Comparison of ENCODE assay signal across 18 cellular contexts in the genomic region with DNA sequence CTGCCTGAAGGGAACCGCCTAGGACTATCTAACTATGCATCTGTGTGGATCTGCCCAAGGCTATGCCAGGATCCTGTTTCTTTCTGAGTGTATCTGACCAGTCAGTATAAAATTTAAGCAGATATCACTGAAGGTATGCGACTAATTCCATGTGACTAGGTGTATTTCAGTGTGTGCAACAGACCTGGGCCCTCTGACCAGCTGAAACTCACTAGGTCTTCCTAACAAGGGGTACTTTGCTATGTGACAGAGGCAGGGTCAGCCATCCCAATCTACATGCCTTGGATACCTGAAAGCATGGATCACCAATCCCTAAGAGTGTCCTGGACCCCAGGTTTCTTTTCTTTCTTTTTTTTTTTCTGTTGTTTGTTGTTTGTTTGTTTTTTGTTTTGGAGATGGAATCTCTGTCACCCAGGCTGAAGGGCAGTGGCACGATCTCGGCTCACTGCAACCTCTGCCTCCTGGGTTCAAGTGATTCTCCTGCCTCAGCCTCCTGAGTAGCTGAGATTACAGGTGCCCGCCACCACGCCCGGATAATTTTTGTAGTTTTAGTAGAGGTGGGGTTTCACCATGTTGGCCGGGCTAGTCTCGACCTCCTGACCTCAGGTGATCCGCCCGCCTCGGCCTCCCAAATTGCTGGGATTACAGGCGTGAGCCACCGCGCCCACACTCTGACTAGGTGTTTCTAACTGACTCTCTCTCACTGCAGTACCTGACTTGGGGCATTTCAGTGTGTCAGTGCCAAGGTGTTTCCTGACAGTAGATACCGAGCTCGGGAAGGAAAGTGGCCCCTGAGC. TPM values are rescaled to one million over a fixed set of nuclear protein-coding genes. Genes with fewer than 3 reads are reported as not detected.
DNase-seq lines count a peak whose midpoint lies in the region; ATAC-seq, FAIRE-seq and TF ChIP-seq lines count a peak whose summit lies in the region.
"Had no signal": no experiment of that assay in that cellular context is flagged by ENCODE, and none has a peak within 500 bp of the region (broad histone marks: within the 10 kb centered on the region; RNA-seq: fewer than 3 reads in every experiment).

No MANE protein-coding gene starts in this region.

- no peak for TF ChIP-seq POLR2A in endothelial cell of umbilical vein (IDR thresholded peaks at IDR 0.05; ENCODE audit: low read depth, low read length)

- peak overlapping the region in 1 of 2 donors; percentile 26 for H3K4me3 Mint-ChIP-seq in stimulated activated naive CD8-positive, alpha-beta T cell treated with anti-CD3 and anti-CD28 coated beads, Interleukin-15, amount 100 ng/mL, for 72 hours
- H3K4me3 Mint-ChIP-seq: CD4-positive, alpha-beta T cell had no signal

- no peaks in the 10 kb centered on the region for H3K9me1 ChIP-seq in endothelial cell of umbilical vein (replicated peaks; ENCODE audit: control insufficient read depth, extremely low read depth, insufficient read depth, low read length)

- no peaks in the 10 kb centered on the region for H3K79me1 ChIP-seq in neuronal stem cell (ENCODE audit: low read depth, low read length)

- no peaks in the 10 kb centered on the region for H4K20me1 ChIP-seq in endothelial cell of umbilical vein (replicated peaks; ENCODE audit: control insufficient read depth, extremely low read depth, insufficient read depth, low read length)

- no CpG with 5 or more reads among the region's 17 CpGs for WGBS in neuronal stem cell (ENCODE audit: extremely low coverage in 2 of 2, insufficient read length in 2 of 2, insufficient replicate concordance in 1 of 2), 2 donors
- 80 to 81% methylated on average over 17 of the region's 17 CpGs for WGBS in aorta, 2 donors

- H2AK5ac ChIP-seq in neuronal stem cell (ENCODE audit: low read depth, low read length) = no peak overlapping the region

- H3K4me1 ChIP-seq in endothelial cell of umbilical vein (ENCODE audit: control insufficient read depth, extremely low read depth, insufficient read depth, low read length) (no peaks in the 10 kb centered on the region), neuronal stem cell (ENCODE audit: control insufficient read depth in 2 of 2, insufficient read depth in 1 of 2, low read depth in 1 of 2, low read length in 2 of 2) (no peaks in the 10 kb centered on the region), aorta (ENCODE audit: control insufficient read depth in 1 of 2, insufficient read depth in 2 of 2, low read length in 2 of 2) (no peaks in the 10 kb centered on the region)

- peak; percentile 56 for FAIRE-seq in endothelial cell of umbilical vein (lab: Jason Lieb, UNC)
- FAIRE-seq: D721Med, H54 had no signal

- no peak overlapping the region for H2BK12ac ChIP-seq in neuronal stem cell (ENCODE audit: low read length)

- H3K27ac ChIP-seq in endothelial cell of umbilical vein (ENCODE audit: insufficient read depth, low read depth, low read length) = no peak overlapping the region
- H3K27ac ChIP-seq in neuronal stem cell (replicated peaks; ENCODE audit: low read length) = no peak overlapping the region
- H3K27ac ChIP-seq in aorta (ENCODE audit: low read depth in 1 of 2, low read length in 2 of 2) = no peak overlapping the region

- TF ChIP-seq CTCF in endothelial cell of umbilical vein (IDR thresholded peaks at IDR 0.05; ENCODE audit: extremely low read depth in 1 of 2, insufficient read depth in 1 of 2, low read depth in 1 of 2, low read length in 2 of 2) = no peak

- no peaks in the 10 kb centered on the region for H3K9me3 Mint-ChIP-seq in stimulated activated naive CD8-positive, alpha-beta T cell treated with anti-CD3 and anti-CD28 coated beads, Interleukin-15, amount 100 ng/mL, for 72 hours
- H3K9me3 Mint-ChIP-seq: CD4-positive, alpha-beta T cell had no signal

- no peak overlapping the region for H2BK120ac ChIP-seq in neuronal stem cell (ENCODE audit: low read depth, low read length)

- H3K36me3 ChIP-seq in endothelial cell of umbilical vein (ENCODE audit: control insufficient read depth in 2 of 2, extremely low read depth in 1 of 2, insufficient read depth in 2 of 2, low read length in 2 of 2) (no peaks in the 10 kb centered on the region), neuronal stem cell (replicated peaks in 1 of 2; ENCODE audit: control insufficient read depth in 2 of 2, insufficient read depth in 2 of 2, low read length in 2 of 2) (no peaks in the 10 kb centered on the region), aorta (ENCODE audit: control insufficient read depth in 1 of 2, insufficient read depth in 2 of 2, low read length in 1 of 2) (no peaks in the 10 kb centered on the region)

- intact Hi-C loops in endothelial cell of umbilical vein (cut with micrococcal nuclease) = no loop called here
- intact Hi-C loops in aorta (cut with DNase I) = no loop called here

- H3K9ac ChIP-seq in endothelial cell of umbilical vein (replicated peaks; ENCODE audit: extremely low read depth, insufficient read depth, low read length) = no peak overlapping the region
- H3K9ac ChIP-seq in neuronal stem cell (ENCODE audit: low read depth, low read length, poor library complexity) = no peak overlapping the region

- no peak overlapping the region for H3K18ac ChIP-seq in neuronal stem cell (ENCODE audit: low read length)

- CTCF ChIA-PET in endothelial cell of umbilical vein (lab: Charles Lee) = interaction anchor here (0.7 kb wide), 1 partner anchor 29 kb away, joined by 3 read pairs; no protein-coding TSS in a partner anchor

- H3K23ac ChIP-seq in neuronal stem cell (ENCODE audit: low read depth, low read length, poor library complexity) = no peak overlapping the region

- H4K8ac ChIP-seq in neuronal stem cell (ENCODE audit: low read depth, low read length) = peak overlapping the region; percentile 78

- H3K4me2 ChIP-seq in endothelial cell of umbilical vein (ENCODE audit: insufficient read depth, low read length) (no peak overlapping the region), neuronal stem cell (ENCODE audit: insufficient read depth, low read length, poor library complexity, severe bottlenecking) (no peak overlapping the region)

- no peak overlapping the region for H4K91ac ChIP-seq in neuronal stem cell (ENCODE audit: low read depth, low read length, poor library complexity)

- H3K9me3 ChIP-seq in endothelial cell of umbilical vein (replicated peaks; ENCODE audit: control insufficient read depth, insufficient read depth, low read length) = no peaks in the 10 kb centered on the region
- H3K9me3 ChIP-seq in neuronal stem cell (replicated peaks in 1 of 2; ENCODE audit: control insufficient read depth in 2 of 2, insufficient read depth in 1 of 2, low read depth in 1 of 2, low read length in 2 of 2) = no peaks in the 10 kb centered on the region
- H3K9me3 ChIP-seq in aorta (ENCODE audit: control insufficient read depth, low read length) = no peaks in the 10 kb centered on the region

- H2BK15ac ChIP-seq in neuronal stem cell (ENCODE audit: low read length) = no peak overlapping the region

- H3K4me3 ChIP-seq in endothelial cell of umbilical vein (replicated peaks in 1 of 3; ENCODE audit: insufficient read depth in 1 of 3, low read depth in 1 of 3, low read length in 3 of 3) (no peak overlapping the region), neuronal stem cell (ENCODE audit: low read length in 2 of 2) (no peak overlapping the region), aorta (ENCODE audit: low read length in 2 of 2) (no peak overlapping the region)

- DNase-seq in stimulated activated naive CD8-positive, alpha-beta T cell treated with anti-CD3 and anti-CD28 coated beads, Interleukin-15, amount 100 ng/mL, for 72 hours = no peak
- DNase-seq in stimulated activated naive CD8-positive, alpha-beta T cell treated with anti-CD3 and anti-CD28 coated beads, Interleukin-15, Interleukin-2, amounts not matched to agents 100 U/mL and 50 U/mL, for 24 hours = no peak
- DNase-seq in endothelial cell of umbilical vein (ENCODE audit: low read depth, low spot score) = no peak
- DNase-seq in neuronal stem cell (ENCODE audit: low spot score) = no peak
- DNase-seq in aorta = peak; percentile 45 to 77
- DNase-seq in NCI-H2227 (lab: John Stamatoyannopoulos, UW; ENCODE audit: unreplicated experiment) = no peak
- DNase-seq: DND-41, GDM1, MM.1S, NCI-H1105 treated with DMSO at 0.1 percent for 48 hours, NCI-H187 treated with DMSO at 0.1 percent for 48 hours, NCI-H510A, Right ventricle myocardium superior had no signal

- no peaks in the 10 kb centered on the region for H3K79me2 ChIP-seq in endothelial cell of umbilical vein (ENCODE audit: control insufficient read depth, insufficient read depth, low read length)

- H3K4ac ChIP-seq in neuronal stem cell (ENCODE audit: low read length) = no peak overlapping the region

- H3K4me1 Mint-ChIP-seq in stimulated activated naive CD8-positive, alpha-beta T cell treated with anti-CD3 and anti-CD28 coated beads, Interleukin-15, amount 100 ng/mL, for 72 hours = peaks cover 18% of the 10 kb centered on the region

- dilution Hi-C loops in endothelial cell of umbilical vein (cut with MboI; ENCODE audit: extremely low pct_ligation_motif_present, low sequenced_read_pairs) = no loop called here

- no peaks in the 10 kb centered on the region for H3K27me3 Mint-ChIP-seq in stimulated activated naive CD8-positive, alpha-beta T cell treated with anti-CD3 and anti-CD28 coated beads, Interleukin-15, amount 100 ng/mL, for 72 hours
- H3K27me3 Mint-ChIP-seq: CD4-positive, alpha-beta T cell had no signal

- no TSS peak for BruUV-seq in endothelial cell of umbilical vein (replicated peaks; lab: Mats Ljungman, UMichigan)

- no peak overlapping the region for H2BK5ac ChIP-seq in neuronal stem cell (ENCODE audit: low read length)

- no peak overlapping the region for H3K14ac ChIP-seq in neuronal stem cell (ENCODE audit: low read length)

- no peak for ATAC-seq in stimulated activated naive CD8-positive, alpha-beta T cell treated with anti-CD3 and anti-CD28 coated beads, Interleukin-15, amount 100 ng/mL, for 72 hours
- no peak for ATAC-seq in stimulated activated naive CD8-positive, alpha-beta T cell treated with anti-CD3 and anti-CD28 coated beads, Interleukin-15, Interleukin-2, amounts not matched to agents 100 U/mL and 50 U/mL, for 24 hours
- ATAC-seq in aorta (ENCODE audit: low FRiP score) = no peak
- ATAC-seq in HG03196 (IDR thresholded peaks at IDR 0.05; ENCODE audit: unreplicated experiment) = no peak
- no peak for ATAC-seq in HG02588 (IDR thresholded peaks at IDR 0.05; ENCODE audit: unreplicated experiment)

- H2AFZ ChIP-seq in endothelial cell of umbilical vein (ENCODE audit: low read depth, low read length) (no peak overlapping the region), neuronal stem cell (ENCODE audit: low read length) (no peak overlapping the region)

- POLR2A ChIA-PET in endothelial cell of umbilical vein (lab: Charles Lee) = no interaction called here

- H3K27ac Mint-ChIP-seq in stimulated activated naive CD8-positive, alpha-beta T cell treated with anti-CD3 and anti-CD28 coated beads, Interleukin-15, amount 100 ng/mL, for 72 hours = peak overlapping the region; percentile 7 to 72
- H3K27ac Mint-ChIP-seq: CD4-positive, alpha-beta T cell had no signal

- H3K27me3 ChIP-seq in endothelial cell of umbilical vein (ENCODE audit: control insufficient read depth in 2 of 2, insufficient read depth in 2 of 2, low read length in 2 of 2) (peaks cover 0 to 4% of the 10 kb centered on the region in 2 experiments), neuronal stem cell (ENCODE audit: control insufficient read depth in 3 of 3, insufficient read depth in 3 of 3, low read depth in 1 of 3, low read length in 3 of 3) (peaks cover 0 to 8% (median 0%) of the 10 kb centered on the region in 3 experiments), aorta (ENCODE audit: control insufficient read depth in 1 of 2, insufficient read depth in 2 of 2, low read length in 1 of 2) (no peaks in the 10 kb centered on the region)

RNA-seq across cellular contexts. Expression of gene FCGBP, which starts 43.5 kb away (rescaled TPM):
- total RNA-seq in endothelial cell of umbilical vein (not detected in 2 replicates), aorta (100 to 1,000 TPM in 1 of 2 donors, 10 to 100 TPM in 1; 71.2 to 790 TPM)
- polyA plus RNA-seq in endothelial cell of umbilical vein (0.01 and 0.03 TPM in 2 replicates), aorta (10 to 100 TPM in 1 of 2 donors, 1 to 10 TPM in 1; 1.4 to 16.5 TPM)
- 0.01 TPM in 2 replicates for polyA plus RNA-seq in endothelial cell of umbilical vein (2011; cell fraction: cytosol; rRNA removed)
- polyA plus RNA-seq in endothelial cell of umbilical vein (2011; cell fraction: nucleus; rRNA removed) = 0.07 and 0.18 TPM in 2 replicates
- 0.01 and 0.16 TPM in 2 replicates for polyA plus RNA-seq in endothelial cell of umbilical vein (2012)
- polyA minus RNA-seq in endothelial cell of umbilical vein = not detected in 2 replicates
- polyA minus RNA-seq in endothelial cell of umbilical vein (2011; cell fraction: cytosol; rRNA and poly(A)+ RNA removed) = 1.9 TPM
- 0.10 TPM in 1 of 2 replicates, not detected in the other for polyA minus RNA-seq in endothelial cell of umbilical vein (2011; cell fraction: nucleus; rRNA and poly(A)+ RNA removed)
- 0.28 TPM for polyA plus RNA-seq in neuronal stem cell (2013, experiment 1 of 2)
- 0.29 TPM for polyA plus RNA-seq in neuronal stem cell (2013, experiment 2 of 2)

RNA-seq across cellular contexts. Expression of gene FBL, which starts 44.8 kb away (rescaled TPM):
- total RNA-seq in endothelial cell of umbilical vein = 271 and 277 TPM in 2 replicates
- polyA plus RNA-seq in endothelial cell of umbilical vein = 407 and 473 TPM in 2 replicates
- polyA plus RNA-seq in endothelial cell of umbilical vein (2011; cell fraction: cytosol; rRNA removed) = 479 and 595 TPM in 2 replicates
- polyA plus RNA-seq in endothelial cell of umbilical vein (2011; cell fraction: nucleus; rRNA removed) = 179 and 219 TPM in 2 replicates
- polyA plus RNA-seq in endothelial cell of umbilical vein (2012) = 315 and 347 TPM in 2 replicates
- polyA minus RNA-seq in endothelial cell of umbilical vein = 390 and 441 TPM in 2 replicates
- polyA minus RNA-seq in endothelial cell of umbilical vein (2011; cell fraction: cytosol; rRNA and poly(A)+ RNA removed) = 218 TPM
- polyA minus RNA-seq in endothelial cell of umbilical vein (2011; cell fraction: nucleus; rRNA and poly(A)+ RNA removed) = 32.2 and 33.4 TPM in 2 replicates
- polyA plus RNA-seq in neuronal stem cell (2013, experiment 1 of 2) = 435 TPM
- 415 TPM for polyA plus RNA-seq in neuronal stem cell (2013, experiment 2 of 2)
- 100 to 1,000 TPM; 121 to 150 TPM for total RNA-seq in aorta
- polyA plus RNA-seq in aorta = 100 to 1,000 TPM; 158 to 232 TPM

RNA-seq across cellular contexts. Expression of gene DYRK1B, which starts 57.0 kb away (rescaled TPM):
- total RNA-seq in endothelial cell of umbilical vein (26.8 and 30.8 TPM in 2 replicates), aorta (10 to 100 TPM in 1 of 2 donors, 1 to 10 TPM in 1; 8.4 to 12.9 TPM)
- polyA plus RNA-seq in endothelial cell of umbilical vein (17.7 and 19.0 TPM in 2 replicates), aorta (10 to 100 TPM in 1 of 2 donors, 1 to 10 TPM in 1; 4.3 to 17.5 TPM)
- 11.3 and 15.3 TPM in 2 replicates for polyA plus RNA-seq in endothelial cell of umbilical vein (2011; cell fraction: cytosol; rRNA removed)
- polyA plus RNA-seq in endothelial cell of umbilical vein (2011; cell fraction: nucleus; rRNA removed) = 25.0 and 37.0 TPM in 2 replicates
- 17.8 and 24.6 TPM in 2 replicates for polyA plus RNA-seq in endothelial cell of umbilical vein (2012)
- 21.3 and 26.4 TPM in 2 replicates for polyA minus RNA-seq in endothelial cell of umbilical vein
- polyA minus RNA-seq in endothelial cell of umbilical vein (2011; cell fraction: cytosol; rRNA and poly(A)+ RNA removed) = 8.2 TPM
- polyA minus RNA-seq in endothelial cell of umbilical vein (2011; cell fraction: nucleus; rRNA and poly(A)+ RNA removed) = 20.1 and 30.0 TPM in 2 replicates
- polyA plus RNA-seq in neuronal stem cell (2013, experiment 1 of 2) = 36.7 TPM
- polyA plus RNA-seq in neuronal stem cell (2013, experiment 2 of 2) = 35.1 TPM

Comparison
In these comparisons a context has a peak if more than half of its experiments do, and no peak if none do; other contexts are left out.
1. DNase-seq: peak in aorta (2 of 2); none in stimulated activated naive CD8-positive, alpha-beta T cell treated with anti-CD3 and anti-CD28 coated beads, Interleukin-15, amount 100 ng/mL, for 72 hours (0 of 2), stimulated activated naive CD8-positive, alpha-beta T cell treated with anti-CD3 and anti-CD28 coated beads, Interleukin-15, Interleukin-2, amounts not matched to agents 100 U/mL and 50 U/mL, for 24 hours (single experiment), endothelial cell of umbilical vein (single experiment), neuronal stem cell (single experiment) and NCI-H2227 (single experiment).
2. RNA of gene FCGBP, which starts 43.5 kb away (total RNA-seq): 71.2 to 790 TPM in aorta; not detected in endothelial cell of umbilical vein; every median in the first group is over 10 times any median in the second.